In the genomic region with DNA sequence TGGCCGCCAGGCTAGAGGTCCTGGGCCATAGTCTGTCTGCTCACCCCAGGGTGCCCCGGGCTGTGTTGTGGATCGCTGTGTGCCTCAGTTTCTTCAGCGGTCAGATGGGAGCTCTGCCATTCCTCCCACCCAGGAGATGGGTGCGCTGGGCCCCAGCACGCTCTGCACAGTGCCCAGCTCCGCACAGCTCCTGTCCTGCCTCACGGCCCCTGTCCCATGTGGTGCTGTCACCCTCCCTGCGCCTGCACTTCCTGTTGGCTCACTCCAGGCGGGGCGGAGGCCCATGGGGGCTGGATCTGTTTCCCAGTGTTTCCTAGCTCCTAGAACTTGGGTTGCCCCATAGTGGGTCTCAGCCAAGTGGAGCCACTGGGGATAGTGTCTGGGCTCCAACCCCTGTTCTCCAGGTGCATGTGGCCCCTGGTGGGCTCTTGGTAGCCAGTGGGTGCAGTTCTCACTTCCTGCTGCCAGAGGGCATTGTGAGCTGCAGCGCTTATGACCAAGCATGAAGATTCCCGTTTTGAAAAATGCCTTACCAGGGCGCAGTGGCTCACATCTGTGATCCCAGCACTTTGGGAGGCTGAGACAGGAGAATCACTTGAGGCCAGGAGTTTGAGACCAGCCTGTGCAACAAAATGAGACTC, we compare ENCODE assay signal across 9 cellular contexts.
DNase-seq lines count a peak whose midpoint lies in the region; ATAC-seq, FAIRE-seq and TF ChIP-seq lines count a peak whose summit lies in the region.
"Had no signal": no experiment of that assay in that cellular context is flagged by ENCODE, and none has a peak within 500 bp of the region (broad histone marks: within the 10 kb centered on the region; RNA-seq: fewer than 3 reads in every experiment).

No MANE protein-coding gene starts in this region.

- 75% methylated on average over 2 of the region's 14 CpGs for WGBS in right lobe of liver (ENCODE audit: insufficient coverage, low coverage, low lambda C conversion rate, missing lambda C conversion rate)
- 70 to 82% (median 81%) methylated on average over 13 to 14 of the region's 14 CpGs for WGBS in small intestine, 3 donors

- H3K9me3 ChIP-seq in right lobe of liver (no peaks in the 10 kb centered on the region), small intestine (ENCODE audit: control insufficient read depth, low read depth) (no peaks in the 10 kb centered on the region)

- H3K36me3 ChIP-seq in right lobe of liver (peaks cover 0 to 36% (median 4%) of the 10 kb centered on the region in 4 donors), small intestine (ENCODE audit: control insufficient read depth in 2 of 2, insufficient read depth in 2 of 2, low read length in 2 of 2) (peaks cover 4 to 10% of the 10 kb centered on the region in 2 donors)

- no peak for TF ChIP-seq POLR2A in right lobe of liver (IDR thresholded peaks at IDR 0.05)

- no peak overlapping the region for H3K27ac ChIP-seq in right lobe of liver
- H3K27ac ChIP-seq in small intestine (ENCODE audit: low read depth in 1 of 2, low read length in 1 of 2) = no peak overlapping the region

- TF ChIP-seq CTCF in astrocyte of the cerebellum (IDR thresholded peaks at IDR 0.05; ENCODE audit: low read depth, low read length, missing control alignments) (peak; percentile 74), right lobe of liver (IDR thresholded peaks at IDR 0.05) (peak; percentile 33 to 45 (median 38))

- H3K27me3 ChIP-seq in right lobe of liver (no peaks in the 10 kb centered on the region), small intestine (ENCODE audit: control insufficient read depth in 2 of 2, insufficient read depth in 2 of 2, low read length in 2 of 2) (no peaks in the 10 kb centered on the region)

- no peaks in the 10 kb centered on the region for H3K4me1 ChIP-seq in right lobe of liver
- H3K4me1 ChIP-seq in small intestine (ENCODE audit: control insufficient read depth in 2 of 2, insufficient read depth in 1 of 2, low read depth in 1 of 2, low read length in 1 of 2) = no peaks in the 10 kb centered on the region

- intact Hi-C loops in right lobe of liver (cut with DNase I) = no loop called here

- in situ Hi-C loops in astrocyte of the cerebellum (cut with HindIII; ENCODE audit: low sequenced_read_pairs) = no loop called here

- H3K4me3 ChIP-seq in astrocyte of the cerebellum (ENCODE audit: low read depth, low read length) = no peak overlapping the region
- H3K4me3 ChIP-seq in right lobe of liver = no peak overlapping the region
- H3K4me3 ChIP-seq in small intestine (ENCODE audit: low read depth in 1 of 2, low read length in 2 of 2) = no peak overlapping the region

- FAIRE-seq in HTR-8/SVneo (lab: Jason Lieb, UNC) (no peak), small intestine (lab: Jason Lieb, UNC) (no peak)
- FAIRE-seq: A204.1 had no signal

- DNase-seq in DMS 273 (lab: John Stamatoyannopoulos, UW; ENCODE audit: unreplicated experiment) (peak; percentile 63), DMS 273 treated with DMSO at 0.1 percent for 48 hours (lab: John Stamatoyannopoulos, UW) (no peak), HTR-8/SVneo (ENCODE audit: insufficient read length, low spot score) (peak; percentile 27), astrocyte of the cerebellum (ENCODE audit: low read depth) (no peak), right lobe of liver (peak in 1 of 3 donors; percentile 49), NCI-H2107 treated with DMSO at 0.1 percent for 48 hours (lab: John Stamatoyannopoulos, UW; ENCODE audit: unreplicated experiment) (no peak), small intestine (no peak)

- ATAC-seq in right lobe of liver (peak; percentile 9 to 25 (median 21)), GM18502 (IDR thresholded peaks at IDR 0.05; ENCODE audit: poor library complexity, unreplicated experiment) (no peak)

Comparison
In these comparisons a context has a peak if more than half of its experiments do, and no peak if none do; other contexts are left out.
1. DNase-seq: peak in DMS 273 (single experiment) and HTR-8/SVneo (single experiment); none in DMS 273 treated with DMSO at 0.1 percent for 48 hours (single experiment), astrocyte of the cerebellum (single experiment), NCI-H2107 treated with DMSO at 0.1 percent for 48 hours (single experiment) and small intestine (single experiment).